18 cellular contexts compared by ENCODE assay signal in the genomic region with DNA sequence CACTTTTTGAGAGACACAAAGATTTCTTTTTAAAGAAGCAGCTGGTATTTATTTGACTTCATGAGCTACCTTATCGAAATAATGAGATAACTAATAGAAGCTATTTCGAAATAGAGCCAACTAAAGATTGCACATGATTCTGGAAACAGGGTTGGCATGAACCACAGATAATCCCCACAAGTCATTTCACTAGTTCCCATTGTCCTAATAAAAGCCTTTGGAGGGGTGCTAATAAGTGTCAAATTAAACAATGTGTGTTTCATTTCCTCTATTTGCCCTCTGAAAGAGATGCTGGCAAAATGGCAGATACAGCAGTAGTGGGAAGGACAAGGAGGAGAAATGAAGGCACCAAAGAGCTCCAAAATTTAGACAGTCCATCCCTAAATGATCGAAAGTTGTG.
A peak's percentile ranks its signal among the peaks of the same experiment; 100 is the strongest.
DNase-seq lines count a peak whose midpoint lies in the region; ATAC-seq, FAIRE-seq and TF ChIP-seq lines count a peak whose summit lies in the region.
"Had no signal": no experiment of that assay in that cellular context is flagged by ENCODE, and none has a peak within 500 bp of the region (broad histone marks: within the 10 kb centered on the region; RNA-seq: fewer than 3 reads in every experiment).

No MANE protein-coding gene starts in this region.

- H3K36me3 Mint-ChIP-seq in activated naive CD4-positive, alpha-beta T cell treated with anti-CD3 and anti-CD28 coated beads, Interleukin-2, amount 50 U/mL, for 72 hours: peaks cover 0 to 8% of the 10 kb centered on the region in 2 donors
- H3K36me3 Mint-ChIP-seq in activated naive CD4-positive, alpha-beta T cell treated with anti-CD3 and anti-CD28 coated beads for 36 hours (ENCODE audit: low read depth): no peaks in the 10 kb centered on the region
- H3K36me3 Mint-ChIP-seq in activated naive CD8-positive, alpha-beta T cell treated with anti-CD3 and anti-CD28 coated beads, Interleukin-2, amount 50 U/mL, for 24 hours (ENCODE audit: low read depth): no peaks in the 10 kb centered on the region
- no peaks in the 10 kb centered on the region for H3K36me3 Mint-ChIP-seq in memory B cell

- no peaks in the 10 kb centered on the region for H3K27me3 ChIP-seq in uterus
- H3K27me3 ChIP-seq: vagina had no signal

- CTCF ChIA-PET in activated naive CD4-positive, alpha-beta T cell treated with anti-CD3 and anti-CD28 coated beads for 36 hours (lab: Charles Lee): interaction anchor here (0.5 to 7.6 kb wide), 12 partner anchors 12 to 193 kb away, joined by 3 to 70 read pairs (median 4); a partner anchor contains a TSS

- peaks cover 72% of the 10 kb centered on the region for H3K4me1 Mint-ChIP-seq in activated naive CD4-positive, alpha-beta T cell treated with anti-CD3 and anti-CD28 coated beads for 36 hours (ENCODE audit: low read depth)
- peaks cover 77% of the 10 kb centered on the region for H3K4me1 Mint-ChIP-seq in activated naive CD8-positive, alpha-beta T cell treated with anti-CD3 and anti-CD28 coated beads, Interleukin-2, amount 50 U/mL, for 24 hours
- H3K4me1 Mint-ChIP-seq in memory B cell: peaks cover 34% of the 10 kb centered on the region

- FAIRE-seq in GM12892 (lab: Jason Lieb, UNC): no peak

- no peaks in the 10 kb centered on the region for H3K9me3 ChIP-seq in uterus
- H3K9me3 ChIP-seq: prostate gland, vagina had no signal

- H3K4me3 ChIP-seq in uterus: no peak overlapping the region
- H3K4me3 ChIP-seq: PC-9, prostate gland, vagina had no signal

- H3K27ac Mint-ChIP-seq in activated naive CD4-positive, alpha-beta T cell treated with anti-CD3 and anti-CD28 coated beads, Interleukin-2, amount 50 U/mL, for 72 hours: peak overlapping the region; percentile 57 to 83
- no peak overlapping the region for H3K27ac Mint-ChIP-seq in activated naive CD4-positive, alpha-beta T cell treated with anti-CD3 and anti-CD28 coated beads for 36 hours
- H3K27ac Mint-ChIP-seq in activated naive CD8-positive, alpha-beta T cell treated with anti-CD3 and anti-CD28 coated beads, Interleukin-2, amount 50 U/mL, for 24 hours: peak overlapping the region; percentile 85
- peak overlapping the region; percentile 90 for H3K27ac Mint-ChIP-seq in memory B cell

- no peaks in the 10 kb centered on the region for H3K27me3 Mint-ChIP-seq in activated naive CD4-positive, alpha-beta T cell treated with anti-CD3 and anti-CD28 coated beads for 36 hours (ENCODE audit: low read depth)
- no peaks in the 10 kb centered on the region for H3K27me3 Mint-ChIP-seq in activated naive CD8-positive, alpha-beta T cell treated with anti-CD3 and anti-CD28 coated beads, Interleukin-2, amount 50 U/mL, for 24 hours
- H3K27me3 Mint-ChIP-seq in memory B cell: no peaks in the 10 kb centered on the region
- H3K27me3 Mint-ChIP-seq: activated naive CD8-positive, alpha-beta T cell treated with anti-CD3 and anti-CD28 coated beads, Interleukin-2, amount 10 ng/mL, durations not matched to agents 7 days and 5 days had no signal

- no peaks in the 10 kb centered on the region for H3K9me3 Mint-ChIP-seq in activated naive CD4-positive, alpha-beta T cell treated with anti-CD3 and anti-CD28 coated beads, Interleukin-2, amount 50 U/mL, for 72 hours
- H3K9me3 Mint-ChIP-seq in activated naive CD4-positive, alpha-beta T cell treated with anti-CD3 and anti-CD28 coated beads for 36 hours: no peaks in the 10 kb centered on the region
- no peaks in the 10 kb centered on the region for H3K9me3 Mint-ChIP-seq in activated naive CD8-positive, alpha-beta T cell treated with anti-CD3 and anti-CD28 coated beads, Interleukin-2, amount 50 U/mL, for 24 hours
- H3K9me3 Mint-ChIP-seq in memory B cell: no peaks in the 10 kb centered on the region
- H3K9me3 Mint-ChIP-seq: activated naive CD8-positive, alpha-beta T cell treated with anti-CD3 and anti-CD28 coated beads, Interleukin-2, amount 10 ng/mL, durations not matched to agents 7 days and 5 days had no signal

- H3K27ac ChIP-seq in uterus: peak overlapping the region; percentile 76 to 83
- H3K27ac ChIP-seq: PC-9, prostate gland, VCaP had no signal

- no peak for ATAC-seq in activated naive CD4-positive, alpha-beta T cell treated with anti-CD3 and anti-CD28 coated beads, Interleukin-2, amount 50 U/mL, for 72 hours
- no peak for ATAC-seq in activated naive CD8-positive, alpha-beta T cell treated with anti-CD3 and anti-CD28 coated beads, Interleukin-2, amount 50 U/mL, for 24 hours
- peak; percentile 15 for ATAC-seq in memory B cell (ENCODE audit: low read depth)

- TF ChIP-seq CTCF in uterus (IDR thresholded peaks at IDR 0.05): no peak

- DNase-seq in activated naive CD4-positive, alpha-beta T cell treated with anti-CD3 and anti-CD28 coated beads, Interleukin-2, amount 50 U/mL, for 72 hours (ENCODE audit: low spot score in 2 of 2): no peak
- no peak for DNase-seq in activated naive CD4-positive, alpha-beta T cell treated with anti-CD3 and anti-CD28 coated beads for 36 hours
- no peak for DNase-seq in activated naive CD8-positive, alpha-beta T cell treated with anti-CD3 and anti-CD28 coated beads, Interleukin-2, amount 50 U/mL, for 24 hours
- DNase-seq in memory B cell (ENCODE audit: low spot score in 2 of 2) (no peak), uterus (no peak), NCI-H748 (lab: John Stamatoyannopoulos, UW; ENCODE audit: unreplicated experiment) (no peak), GM12892 (ENCODE audit: insufficient read length) (no peak), SKM-1 (lab: John Stamatoyannopoulos, UW; ENCODE audit: unreplicated experiment) (no peak)
- DNase-seq: activated CD8-positive, alpha-beta memory T cell treated with anti-CD3 and anti-CD28 coated beads, Interleukin-2, amount 50 U/mL, for 48 hours; activated naive CD8-positive, alpha-beta T cell treated with anti-CD3 and anti-CD28 coated beads, Interleukin-2, amount 10 ng/mL, durations not matched to agents 7 days and 5 days; DMS 273 treated with DMSO at 0.1 percent for 48 hours; KG1; PC-9; stimulated activated CD4-positive, alpha-beta T cell treated with anti-CD3 and anti-CD28 coated beads, Interleukin-2, amount 100 ng/mL, for 24 hours; stimulated activated CD8-positive, alpha-beta memory T cell treated with anti-CD3 and anti-CD28 coated beads, Interleukin-4, amount 100 ng/mL, for 48 hours had no signal

- intact Hi-C loops in activated naive CD4-positive, alpha-beta T cell treated with anti-CD3 and anti-CD28 coated beads for 36 hours (cut with micrococcal nuclease): loop anchor here (2.0 to 10.0 kb wide), 2 partner anchors 132 to 490 kb away; no protein-coding TSS in a partner anchor
- intact Hi-C loops in uterus (cut with DNase I; ENCODE audit: low total_unique reads): no loop called here

- no peak overlapping the region for H3K4me3 Mint-ChIP-seq in activated naive CD4-positive, alpha-beta T cell treated with anti-CD3 and anti-CD28 coated beads for 36 hours
- no peak overlapping the region for H3K4me3 Mint-ChIP-seq in activated naive CD8-positive, alpha-beta T cell treated with anti-CD3 and anti-CD28 coated beads, Interleukin-2, amount 50 U/mL, for 24 hours
- H3K4me3 Mint-ChIP-seq in memory B cell: peak overlapping the region; percentile 3
- H3K4me3 Mint-ChIP-seq: activated naive CD8-positive, alpha-beta T cell treated with anti-CD3 and anti-CD28 coated beads, Interleukin-2, amount 10 ng/mL, durations not matched to agents 7 days and 5 days had no signal

- no peaks in the 10 kb centered on the region for H3K36me3 ChIP-seq in uterus
- H3K36me3 ChIP-seq: prostate gland, vagina had no signal

- H3K4me1 ChIP-seq in uterus: no peaks in the 10 kb centered on the region
- H3K4me1 ChIP-seq: prostate gland had no signal

- TF ChIP-seq POLR2A in uterus (IDR thresholded peaks at IDR 0.05) (no peak), GM12892 (IDR thresholded peaks at IDR 0.05; ENCODE audit: low read depth, low read length) (no peak)
